ENCODE assay signal across 27 cellular contexts in the genomic region with DNA sequence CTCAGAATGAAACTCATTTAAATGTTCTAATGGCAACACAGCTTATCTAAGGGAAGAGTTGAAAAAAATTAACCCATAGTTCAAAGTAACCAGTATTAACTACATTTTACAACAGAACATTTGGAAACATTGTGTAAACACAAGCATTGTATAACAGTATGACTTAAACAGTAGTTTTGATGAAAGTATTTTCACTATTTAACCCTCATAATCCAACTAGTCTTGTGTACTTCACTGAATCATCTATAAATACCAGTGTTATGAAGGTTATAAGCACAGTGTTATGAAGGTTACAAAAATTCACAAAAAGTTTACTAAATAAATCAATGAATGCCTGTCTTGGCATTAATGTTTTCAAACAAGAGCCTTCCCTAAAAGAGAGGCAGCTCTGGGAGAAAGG.
DNase-seq lines count a peak whose midpoint lies in the region; ATAC-seq and TF ChIP-seq lines count a peak whose summit lies in the region.
"Had no signal": no experiment of that assay in that cellular context is flagged by ENCODE, and none has a peak within 500 bp of the region (broad histone marks: within the 10 kb centered on the region; RNA-seq: fewer than 3 reads in every experiment).

No MANE protein-coding gene starts in this region.

- no peaks in the 10 kb centered on the region for H3K27me3 Mint-ChIP-seq in activated CD4-positive, alpha-beta memory T cell treated with anti-CD3 and anti-CD28 coated beads, Interleukin-2, amount 10 ng/mL, durations not matched to agents 7 days and 5 days
- H3K27me3 Mint-ChIP-seq: activated naive CD4-positive, alpha-beta T cell treated with anti-CD3 and anti-CD28 coated beads, Interleukin-2, amount 10 ng/mL, durations not matched to agents 7 days and 5 days; activated T-helper 17 cell treated with anti-CD3 and anti-CD28 coated beads, Interleukin-2, amount 50 U/mL, for 72 hours had no signal

- no peak for TF ChIP-seq RAD21 in IMR-90 (IDR thresholded peaks at IDR 0.05; ENCODE audit: low read length)

- H3K4me1 ChIP-seq in IMR-90 (ENCODE audit: control insufficient read depth, insufficient read depth, low read length) (peaks cover 6% of the 10 kb centered on the region), stomach smooth muscle (ENCODE audit: control insufficient read depth, insufficient read depth, low read length) (peaks cover 8% of the 10 kb centered on the region)

- no peaks in the 10 kb centered on the region for H3K9me3 Mint-ChIP-seq in activated CD4-positive, alpha-beta memory T cell treated with anti-CD3 and anti-CD28 coated beads, Interleukin-2, amount 10 ng/mL, durations not matched to agents 7 days and 5 days
- H3K9me3 Mint-ChIP-seq: activated naive CD4-positive, alpha-beta T cell treated with anti-CD3 and anti-CD28 coated beads, Interleukin-2, amount 10 ng/mL, durations not matched to agents 7 days and 5 days; activated T-helper 17 cell treated with anti-CD3 and anti-CD28 coated beads, Interleukin-2, amount 50 U/mL, for 72 hours; nephron; T-helper 2 cell treated with Interferon-gamma antibody and Interleukin-4, amounts not matched to agents 5 μg/mL and 100 μg/mL, for 36 hours had no signal

- H3K9ac ChIP-seq in IMR-90 (ENCODE audit: low read depth, low read length) (no peak overlapping the region), stomach smooth muscle (ENCODE audit: low read length in 2 of 2) (no peak overlapping the region)

- H4K5ac ChIP-seq in IMR-90 (ENCODE audit: low read depth, low read length) = no peak overlapping the region

- no peak overlapping the region for H2BK120ac ChIP-seq in IMR-90 (ENCODE audit: low read depth, low read length)

- H3K79me1 ChIP-seq in IMR-90 (ENCODE audit: low read depth in 1 of 2, low read length in 2 of 2) = peaks cover 15 to 69% of the 10 kb centered on the region in 2 experiments

- no peak overlapping the region for H3K23ac ChIP-seq in IMR-90 (ENCODE audit: low read depth, low read length)

- H3K4ac ChIP-seq in IMR-90 (ENCODE audit: low read depth, low read length) = no peak overlapping the region

- ATAC-seq in IMR-90 (ENCODE audit: low read depth) = peak; percentile 62
- no peak for ATAC-seq in GM18502 (IDR thresholded peaks at IDR 0.05; ENCODE audit: poor library complexity, unreplicated experiment)
- ATAC-seq: activated CD8-positive, alpha-beta T cell treated with anti-CD3 and anti-CD28 coated beads, Interleukin-2, amount 10 ng/mL, durations not matched to agents 7 days and 5 days; activated T-helper 17 cell treated with anti-CD3 and anti-CD28 coated beads, Interleukin-2, amount 50 U/mL, for 72 hours had no signal

- in situ Hi-C loops in IMR-90 (cut with MboI; ENCODE audit: low sequenced_read_pairs) = no loop called here

- no peaks in the 10 kb centered on the region for H3K9me3 ChIP-seq in IMR-90 (ENCODE audit: control insufficient read depth, insufficient read depth, low read length)
- no peaks in the 10 kb centered on the region for H3K9me3 ChIP-seq in stomach smooth muscle (ENCODE audit: control insufficient read depth in 2 of 2, low read length in 2 of 2)
- H3K9me3 ChIP-seq: mucosa of descending colon, testis had no signal

- H3K27ac Mint-ChIP-seq in activated CD4-positive, alpha-beta memory T cell treated with anti-CD3 and anti-CD28 coated beads, Interleukin-2, amount 10 ng/mL, durations not matched to agents 7 days and 5 days = no peak overlapping the region
- H3K27ac Mint-ChIP-seq: activated CD8-positive, alpha-beta T cell treated with anti-CD3 and anti-CD28 coated beads, Interleukin-2, amount 10 ng/mL, durations not matched to agents 7 days and 5 days; activated naive CD4-positive, alpha-beta T cell treated with anti-CD3 and anti-CD28 coated beads, Interleukin-2, amount 10 ng/mL, durations not matched to agents 7 days and 5 days; activated T-helper 17 cell treated with anti-CD3 and anti-CD28 coated beads, Interleukin-2, amount 50 U/mL, for 72 hours; nephron; T-helper 2 cell treated with Interferon-gamma antibody and Interleukin-4, amounts not matched to agents 5 μg/mL and 100 μg/mL, for 36 hours had no signal

- H3K14ac ChIP-seq in IMR-90 (replicated peaks; ENCODE audit: low read depth, low read length) = no peak overlapping the region

- no peak overlapping the region for H3K56ac ChIP-seq in IMR-90 (ENCODE audit: extremely low read depth, insufficient read depth, low read length)

- peaks cover 8% of the 10 kb centered on the region; the same call in 1 of the 2 replicates for H3K36me3 ChIP-seq in IMR-90 (ENCODE audit: control insufficient read depth, insufficient read depth, low read length)
- H3K36me3 ChIP-seq in stomach smooth muscle (ENCODE audit: control insufficient read depth in 2 of 2, insufficient read depth in 2 of 2, low read length in 2 of 2) = no peaks in the 10 kb centered on the region

- no peak overlapping the region for H2AK9ac ChIP-seq in IMR-90 (replicated peaks; ENCODE audit: low read depth, low read length, poor library complexity)

- TF ChIP-seq CTCF in IMR-90 (conservative IDR thresholded peaks at IDR 0.05; ENCODE audit: low read depth, low read length) (no peak), lower leg skin (IDR thresholded peaks at IDR 0.05) (no peak)

- peaks cover 5% of the 10 kb centered on the region for H3K4me1 Mint-ChIP-seq in activated CD4-positive, alpha-beta memory T cell treated with anti-CD3 and anti-CD28 coated beads, Interleukin-2, amount 10 ng/mL, durations not matched to agents 7 days and 5 days
- H3K4me1 Mint-ChIP-seq: activated naive CD4-positive, alpha-beta T cell treated with anti-CD3 and anti-CD28 coated beads, Interleukin-2, amount 10 ng/mL, durations not matched to agents 7 days and 5 days; activated T-helper 17 cell treated with anti-CD3 and anti-CD28 coated beads, Interleukin-2, amount 50 U/mL, for 72 hours had no signal

- H3K4me3 ChIP-seq in IMR-90 (ENCODE audit: insufficient read depth, low read depth, low read length) (no peak overlapping the region), stomach smooth muscle (ENCODE audit: low read length in 2 of 2) (peak overlapping the region in 1 of 2 donors; percentile 10), lower leg skin (ENCODE audit: low read depth, poor library complexity, severe bottlenecking) (no peak overlapping the region)
- H3K4me3 ChIP-seq: mucosa of descending colon, testis had no signal

- DNase-seq in IMR-90 (peak; percentile 17), cerebellar cortex (ENCODE audit: low spot score) (peak; percentile 20), iris pigment epithelial cell (ENCODE audit: low read depth) (peak; percentile 44), NCI-H1694 treated with DMSO at 0.1 percent for 48 hours (lab: John Stamatoyannopoulos, UW) (no peak), lower leg skin (ENCODE audit: low spot score in 2 of 2) (no peak)
- DNase-seq in activated CD4-positive, alpha-beta memory T cell treated with anti-CD3 and anti-CD28 coated beads, Interleukin-2, amount 10 ng/mL, durations not matched to agents 7 days and 5 days = no peak
- DNase-seq: activated CD8-positive, alpha-beta T cell treated with anti-CD3 and anti-CD28 coated beads, Interleukin-2, amount 10 ng/mL, durations not matched to agents 7 days and 5 days; activated naive CD4-positive, alpha-beta T cell treated with anti-CD3 and anti-CD28 coated beads, Interleukin-2, amount 10 ng/mL, durations not matched to agents 7 days and 5 days; amniotic stem cell; COR-L47; effector CD4-positive, alpha-beta T cell; GDM1; left ventricle myocardium superior; NCI-H1436; NCI-H2081 treated with DMSO at 0.1 percent for 48 hours; NCI-H2227 treated with DMSO at 0.1 percent for 48 hours; Right ventricle myocardium superior; small intestine; stimulated activated naive CD4-positive, alpha-beta T cell had no signal

- no peak for TF ChIP-seq POLR2A in IMR-90 (IDR thresholded peaks at IDR 0.05; ENCODE audit: low read depth, low read length)
- TF ChIP-seq POLR2A in lower leg skin (IDR thresholded peaks at IDR 0.05) = no peak

- H4K91ac ChIP-seq in IMR-90 (ENCODE audit: insufficient read depth, low read depth, low read length) = no peak overlapping the region

- dilution Hi-C loops in IMR-90 (cut with HindIII; ENCODE audit: low sequenced_read_pairs, unreplicated experiment) = no loop called here

- CTCF ChIA-PET in IMR-90 (lab: Yijun Ruan, JAX) = no interaction called here
- CTCF ChIA-PET in activated CD4-positive, alpha-beta memory T cell treated with anti-CD3 and anti-CD28 coated beads, Interleukin-2, amount 10 ng/mL, durations not matched to agents 7 days and 5 days (lab: Charles Lee) = no interaction called here

- H2BK5ac ChIP-seq in IMR-90 (ENCODE audit: low read depth, low read length, poor library complexity, severe bottlenecking) = peak overlapping the region; percentile 81

- H2BK15ac ChIP-seq in IMR-90 (ENCODE audit: low read depth, low read length) = no peak overlapping the region

- intact Hi-C loops in IMR-90 (cut with micrococcal nuclease) = loop anchor here (5.0 kb wide), 2 partner anchors 61 to 226 kb away; no protein-coding TSS in a partner anchor
- intact Hi-C loops in lower leg skin (cut with DNase I; ENCODE audit: low total_unique reads) = no loop called here

- POLR2A ChIA-PET in IMR-90 (lab: Charles Lee; ENCODE audit: unreplicated experiment) = no interaction called here
- POLR2A ChIA-PET in activated CD4-positive, alpha-beta memory T cell treated with anti-CD3 and anti-CD28 coated beads, Interleukin-2, amount 10 ng/mL, durations not matched to agents 7 days and 5 days (lab: Charles Lee) = no interaction called here

- no peak overlapping the region for H3K18ac ChIP-seq in IMR-90 (ENCODE audit: low read depth, low read length)

- no peaks in the 10 kb centered on the region for H3K27me3 ChIP-seq in IMR-90 (ENCODE audit: control insufficient read depth, insufficient read depth, low read length)
- no peaks in the 10 kb centered on the region for H3K27me3 ChIP-seq in stomach smooth muscle (ENCODE audit: control insufficient read depth in 1 of 2, insufficient read depth in 2 of 2, low read length in 2 of 2)
- H3K27me3 ChIP-seq: testis had no signal

- H2BK20ac ChIP-seq in IMR-90 (ENCODE audit: low read depth, low read length) = no peak overlapping the region

- H2AFZ ChIP-seq in IMR-90 (replicated peaks; ENCODE audit: low read length, poor library complexity) = no peak overlapping the region

- H3K4me2 ChIP-seq in IMR-90 (ENCODE audit: low read depth, low read length) = peak overlapping the region; percentile 4; the same call in 1 of the 2 replicates

- H3K9me1 ChIP-seq in IMR-90 (ENCODE audit: insufficient read depth, low read length) = peaks cover 12% of the 10 kb centered on the region

- H3K27ac ChIP-seq in IMR-90 (ENCODE audit: insufficient read depth, low read length) = no peak overlapping the region
- H3K27ac ChIP-seq in stomach smooth muscle (ENCODE audit: low read length) = peak overlapping the region; percentile 1
- H3K27ac ChIP-seq: C4-2B, testis had no signal

- H2AK5ac ChIP-seq in IMR-90 (ENCODE audit: low read depth, low read length) = no peak overlapping the region

- peaks cover 14% of the 10 kb centered on the region; the same call in 1 of the 2 replicates for H4K20me1 ChIP-seq in IMR-90 (ENCODE audit: insufficient read depth, low read length)

- H3K4me3 Mint-ChIP-seq in activated CD4-positive, alpha-beta memory T cell treated with anti-CD3 and anti-CD28 coated beads, Interleukin-2, amount 10 ng/mL, durations not matched to agents 7 days and 5 days = no peak overlapping the region
- H3K4me3 Mint-ChIP-seq: activated CD8-positive, alpha-beta T cell treated with anti-CD3 and anti-CD28 coated beads, Interleukin-2, amount 10 ng/mL, durations not matched to agents 7 days and 5 days; activated naive CD4-positive, alpha-beta T cell treated with anti-CD3 and anti-CD28 coated beads, Interleukin-2, amount 10 ng/mL, durations not matched to agents 7 days and 5 days; activated T-helper 17 cell treated with anti-CD3 and anti-CD28 coated beads, Interleukin-2, amount 50 U/mL, for 72 hours; nephron; T-helper 2 cell treated with Interferon-gamma antibody and Interleukin-4, amounts not matched to agents 5 μg/mL and 100 μg/mL, for 36 hours had no signal

- H3K36me3 Mint-ChIP-seq in activated CD4-positive, alpha-beta memory T cell treated with anti-CD3 and anti-CD28 coated beads, Interleukin-2, amount 10 ng/mL, durations not matched to agents 7 days and 5 days (ENCODE audit: low read depth) = peaks cover 2% of the 10 kb centered on the region

- H4K8ac ChIP-seq in IMR-90 (ENCODE audit: low read depth in 2 of 2, low read length in 2 of 2) = no peak overlapping the region

- no TSS peak for BruUV-seq in IMR-90 (replicated peaks; lab: Mats Ljungman, UMichigan)

Comparison
In these comparisons a context has a peak if more than half of its experiments do, and no peak if none do; other contexts are left out.
1. DNase-seq: peak in IMR-90 (single experiment), cerebellar cortex (single experiment) and iris pigment epithelial cell (single experiment); none in activated CD4-positive, alpha-beta memory T cell treated with anti-CD3 and anti-CD28 coated beads, Interleukin-2, amount 10 ng/mL, durations not matched to agents 7 days and 5 days (single experiment), NCI-H1694 treated with DMSO at 0.1 percent for 48 hours (single experiment) and lower leg skin (0 of 2).